Comparison of ENCODE assay signal across 20 cellular contexts in genomic region chr19:10026744-10027143, GRCh38. TPM values are rescaled to one million over a fixed set of nuclear protein-coding genes. Genes with fewer than 3 reads are reported as not detected.
DNase-seq lines count a peak whose midpoint lies in the region; ATAC-seq and TF ChIP-seq lines count a peak whose summit lies in the region.
"Had no signal": no experiment of that assay in that cellular context is flagged by ENCODE, and none has a peak within 500 bp of the region (broad histone marks: within the 10 kb centered on the region; RNA-seq: fewer than 3 reads in every experiment).

No MANE protein-coding gene starts in this region.

- in situ Hi-C loops in KBM-7 (cut with MboI; ENCODE audit: low pct_unique_long_range_greater_than_20kb, low sequenced_read_pairs): no loop called here

- no peaks in the 10 kb centered on the region for H3K27me3 ChIP-seq in BLaER1 treated with 17β-estradiol and CSF1 and Interleukin-3, amounts not matched to agents 10 nM and 100 nM
- H3K27me3 ChIP-seq in HCT116 (ENCODE audit: insufficient read depth, low read length): no peaks in the 10 kb centered on the region

- BruUV-seq in HCT116 (replicated peaks; lab: Mats Ljungman, UMichigan): no TSS peak

- RAD21 ChIA-PET in HCT116 (lab: Charles Lee; ENCODE audit: low non-redundant PET in 1 of 2, low total read pairs in 2 of 2, uncharacterized antibody in 2 of 2, unreplicated experiment in 2 of 2): no interaction called here

- H3K36me3 ChIP-seq in BLaER1 treated with 17β-estradiol and CSF1 and Interleukin-3, amounts not matched to agents 10 nM and 100 nM: no peaks in the 10 kb centered on the region
- H3K36me3 ChIP-seq in HCT116 (ENCODE audit: control insufficient read depth in 1 of 2, insufficient read depth in 2 of 2, low read length in 2 of 2): no peaks in the 10 kb centered on the region
- H3K36me3 ChIP-seq: HAP-1 had no signal

- H3K4me1 Mint-ChIP-seq in activated T-helper 17 cell treated with anti-CD3 and anti-CD28 coated beads, Interleukin-2, amount 50 U/mL, for 72 hours: peaks cover under 1% of the 10 kb centered on the region
- peaks cover 6% of the 10 kb centered on the region for H3K4me1 Mint-ChIP-seq in type B pancreatic cell (ENCODE audit: unreplicated experiment)

- intact Hi-C loops in HCT116 (cut with micrococcal nuclease): loop anchor here (1.0 kb wide), 1 partner anchor 92 kb away; no protein-coding TSS in a partner anchor

- H3K4me3 ChIP-seq in BLaER1 treated with 17β-estradiol and CSF1 and Interleukin-3, amounts not matched to agents 10 nM and 100 nM: no peak overlapping the region
- H3K4me3 ChIP-seq in HCT116 (replicated peaks in 1 of 2; ENCODE audit: low read depth in 1 of 2, low read length in 2 of 2): no peak overlapping the region
- H3K4me3 ChIP-seq: GM12878, HAP-1 had no signal

- H3K9me3 ChIP-seq in BLaER1 treated with 17β-estradiol and CSF1 and Interleukin-3, amounts not matched to agents 10 nM and 100 nM (replicated peaks in 1 of 11): no peaks in the 10 kb centered on the region
- H3K9me3 ChIP-seq in HCT116 (ENCODE audit: control insufficient read depth in 1 of 2, insufficient read depth in 1 of 2, low read depth in 1 of 2, low read length in 2 of 2): no peaks in the 10 kb centered on the region
- H3K9me3 ChIP-seq: HAP-1 had no signal

- H3K9me3 Mint-ChIP-seq in activated T-helper 17 cell treated with anti-CD3 and anti-CD28 coated beads, Interleukin-2, amount 50 U/mL, for 72 hours: no peaks in the 10 kb centered on the region
- H3K9me3 Mint-ChIP-seq in type B pancreatic cell: no peaks in the 10 kb centered on the region
- H3K9me3 Mint-ChIP-seq: CD8-positive, alpha-beta T cell; IgD-negative memory B cell had no signal

- TF ChIP-seq CTCF in HCT116 (IDR thresholded peaks at IDR 0.05 in 2 of 3, conservative IDR thresholded peaks at IDR 0.05 in 1 of 3; ENCODE audit: borderline replicate concordance in 1 of 3, insufficient read depth in 1 of 3, low read depth in 2 of 3, low read length in 2 of 3): no peak
- no peak for TF ChIP-seq CTCF in type B pancreatic cell (conservative IDR thresholded peaks at IDR 0.05)

- H4K20me1 ChIP-seq in BLaER1 treated with 17β-estradiol and CSF1 and Interleukin-3, amounts not matched to agents 10 nM and 100 nM: peaks cover 0 to 5% (median 0%) of the 10 kb centered on the region in 11 experiments; a peak in 1 of 22 replicates
- no peaks in the 10 kb centered on the region for H4K20me1 ChIP-seq in HCT116 (ENCODE audit: insufficient read depth)

- POLR2A ChIA-PET in HCT116 (lab: Charles Lee): interaction anchor here (1.0 to 1.2 kb wide), 2 partner anchors 11 to 79 kb away, joined by 3 read pairs; no protein-coding TSS in a partner anchor

- CTCF ChIA-PET in HCT116 (lab: Charles Lee): interaction anchor here (0.8 to 1.7 kb wide), 7 partner anchors 8 to 95 kb away, joined by 3 to 29 read pairs (median 6); partner anchors contain the start of gene RDH8

- no peak overlapping the region for H3K9ac ChIP-seq in BLaER1 treated with 17β-estradiol and CSF1 and Interleukin-3, amounts not matched to agents 10 nM and 100 nM
- H3K9ac ChIP-seq in HCT116 (ENCODE audit: low read length): no peak overlapping the region
- H3K9ac ChIP-seq: KMS-11 had no signal

- H3K4me3 Mint-ChIP-seq in activated T-helper 17 cell treated with anti-CD3 and anti-CD28 coated beads, Interleukin-2, amount 50 U/mL, for 72 hours: peak overlapping the region; percentile 44
- H3K4me3 Mint-ChIP-seq in type B pancreatic cell: no peak overlapping the region
- H3K4me3 Mint-ChIP-seq: CD8-positive, alpha-beta T cell; IgD-negative memory B cell had no signal

- no peak overlapping the region for H3K27ac ChIP-seq in BLaER1 treated with 17β-estradiol and CSF1 and Interleukin-3, amounts not matched to agents 10 nM and 100 nM
- no peak overlapping the region for H3K27ac ChIP-seq in HCT116 (ENCODE audit: low read depth, low read length)
- H3K27ac ChIP-seq: KMS-11 had no signal

- H3K9me2 ChIP-seq in HCT116 (ENCODE audit: insufficient read depth): no peaks in the 10 kb centered on the region

- no peaks in the 10 kb centered on the region for H3K79me2 ChIP-seq in HCT116 (ENCODE audit: insufficient read depth, low read length)

- no peak for TF ChIP-seq RAD21 in HCT116 (IDR thresholded peaks at IDR 0.05; ENCODE audit: low read depth)

- peak overlapping the region; percentile 6 for H2AFZ ChIP-seq in HCT116 (ENCODE audit: low read depth, low read length, poor library complexity, severe bottlenecking)

- peaks cover 0 to 11% (median 7%) of the 10 kb centered on the region in 10 experiments; a peak in 14 of 20 replicates for H3K4me1 ChIP-seq in BLaER1 treated with 17β-estradiol and CSF1 and Interleukin-3, amounts not matched to agents 10 nM and 100 nM
- H3K4me1 ChIP-seq in HCT116 (ENCODE audit: control insufficient read depth in 1 of 2, insufficient read depth in 2 of 2, low read length in 2 of 2): peaks cover 7 to 13% of the 10 kb centered on the region in 2 experiments

- no peaks in the 10 kb centered on the region for H3K36me3 Mint-ChIP-seq in activated T-helper 17 cell treated with anti-CD3 and anti-CD28 coated beads, Interleukin-2, amount 50 U/mL, for 72 hours (ENCODE audit: low read depth)
- H3K36me3 Mint-ChIP-seq in type B pancreatic cell: no peaks in the 10 kb centered on the region
- H3K36me3 Mint-ChIP-seq: CD8-positive, alpha-beta T cell; IgD-negative memory B cell had no signal

- no peak for DNase-seq in HCT116 (ENCODE audit: low read depth, low spot score)
- DNase-seq in type B pancreatic cell (ENCODE audit: extremely low spot score, unreplicated experiment): no peak
- DNase-seq in OCI-M2 (lab: John Stamatoyannopoulos, UW; ENCODE audit: unreplicated experiment): no peak
- DNase-seq in KBM-7: no peak
- DNase-seq: AML-193; CD8-positive, alpha-beta T cell; DMS 273 treated with DMSO at 0.1 percent for 48 hours; DMS53; DND-41; EL had no signal

- H3K27me3 Mint-ChIP-seq in activated T-helper 17 cell treated with anti-CD3 and anti-CD28 coated beads, Interleukin-2, amount 50 U/mL, for 72 hours: peaks cover 3% of the 10 kb centered on the region
- peaks cover 18% of the 10 kb centered on the region for H3K27me3 Mint-ChIP-seq in type B pancreatic cell

- no peak for TF ChIP-seq POLR2A in HCT116 (IDR thresholded peaks at IDR 0.05; ENCODE audit: borderline replicate concordance, extremely low read depth, insufficient read depth, insufficient read length)

- peak overlapping the region in 6 of 11 experiments; percentile 66 to 91 (median 76); a peak in 7 of 22 replicates for H3K4me2 ChIP-seq in BLaER1 treated with 17β-estradiol and CSF1 and Interleukin-3, amounts not matched to agents 10 nM and 100 nM
- H3K4me2 ChIP-seq in HCT116 (ENCODE audit: low read length): peak overlapping the region; percentile 62; the same call in 1 of the 2 replicates

- peak overlapping the region; percentile 12 for H3K27ac Mint-ChIP-seq in activated T-helper 17 cell treated with anti-CD3 and anti-CD28 coated beads, Interleukin-2, amount 50 U/mL, for 72 hours
- H3K27ac Mint-ChIP-seq in type B pancreatic cell: peak overlapping the region; percentile 33
- H3K27ac Mint-ChIP-seq: CD8-positive, alpha-beta T cell; IgD-negative memory B cell had no signal

- ATAC-seq in HCT116: no peak
- no peak for ATAC-seq in activated T-helper 17 cell treated with anti-CD3 and anti-CD28 coated beads, Interleukin-2, amount 50 U/mL, for 72 hours (replicated peaks)
- ATAC-seq in HG02840 (IDR thresholded peaks at IDR 0.05; ENCODE audit: low FRiP score, unreplicated experiment): no peak
- ATAC-seq: CD8-positive, alpha-beta T cell had no signal

TF ChIP-seq in HCT116, 20 proteins besides CTCF, POLR2A, EP300 and RAD21 (continues in another document):
- no peak for TF ChIP-seq JUND (IDR thresholded peaks at IDR 0.05)
- no peak for TF ChIP-seq CBX3 (IDR thresholded peaks at IDR 0.05; ENCODE audit: low read depth)
- no peak for TF ChIP-seq SRF (IDR thresholded peaks at IDR 0.05; ENCODE audit: low read depth)
- no peak for TF ChIP-seq YY1 (IDR thresholded peaks at IDR 0.05; ENCODE audit: extremely low read depth, insufficient replicate concordance, low read depth, low read length)
- no peak for TF ChIP-seq ATF3 (IDR thresholded peaks at IDR 0.05)
- TF ChIP-seq POLR2AphosphoS5 (IDR thresholded peaks at IDR 0.05; ENCODE audit: low read depth, low read length): no peak

RNA-seq across cellular contexts. Expression of gene RDH8, which starts 13.5 kb away (rescaled TPM):
- not detected for total RNA-seq in HCT116 (2021; ENCODE audit: unreplicated experiment)
- not detected in 2 replicates for polyA plus RNA-seq in HCT116 (2012)
- under 1 TPM in 1 of 2 donors, not detected in 1; 0.26 TPM for total RNA-seq in activated T-helper 17 cell treated with anti-CD3 and anti-CD28 coated beads, Interleukin-2, amount 50 U/mL, for 72 hours
- not detected in 2 replicates for total RNA-seq in type B pancreatic cell (ENCODE audit: low replicate concordance)
- total RNA-seq: CD8-positive, alpha-beta T cell; G401; GM12878; H4; LHCN-M2 had no signal
- polyA plus RNA-seq: IgD-negative memory B cell had no signal

RNA-seq across cellular contexts. Expression of gene COL5A3, which starts 16.4 kb away (rescaled TPM):
- 0.15 TPM for total RNA-seq in HCT116 (2021; ENCODE audit: unreplicated experiment)
- 0.01 and 0.05 TPM in 2 replicates for polyA plus RNA-seq in HCT116 (2012)
- total RNA-seq in activated T-helper 17 cell treated with anti-CD3 and anti-CD28 coated beads, Interleukin-2, amount 50 U/mL, for 72 hours: 10 to 100 TPM in 1 of 2 donors, 1 to 10 TPM in 1; 6.1 to 32.1 TPM
- 1.1 and 6.2 TPM in 2 replicates for total RNA-seq in type B pancreatic cell (ENCODE audit: low replicate concordance)
- total RNA-seq: G401, H4 had no signal
- polyA plus RNA-seq: IgD-negative memory B cell had no signal

RNA-seq across cellular contexts. Expression of gene SHFL, which starts 59.4 kb away (rescaled TPM):
- total RNA-seq in HCT116 (2021; ENCODE audit: unreplicated experiment) (18.5 TPM), type B pancreatic cell (ENCODE audit: low replicate concordance) (16.8 and 18.9 TPM in 2 replicates)
- polyA plus RNA-seq in HCT116 (2012): 13.9 and 14.8 TPM in 2 replicates
- total RNA-seq in activated T-helper 17 cell treated with anti-CD3 and anti-CD28 coated beads, Interleukin-2, amount 50 U/mL, for 72 hours: 10 to 100 TPM; 52.5 to 65.0 TPM
